In genomic region chr2:20594957-20595356, GRCh38 we compare ENCODE assay signal across 8 cellular contexts. TPM values are rescaled to one million over a fixed set of nuclear protein-coding genes. Genes with fewer than 3 reads are reported as not detected.
A peak's percentile ranks its signal among the peaks of the same experiment; 100 is the strongest.
DNase-seq lines count a peak whose midpoint lies in the region; ATAC-seq and TF ChIP-seq lines count a peak whose summit lies in the region.

No MANE protein-coding gene starts in this region.

- no peak for TF ChIP-seq POLR2A in ovary (IDR thresholded peaks at IDR 0.05)

- intact Hi-C loops in ovary (cut with DNase I) (loop anchor here in 2 of 4 donors (5.0 to 10.0 kb wide), 2 partner anchors 140 to 148 kb away; partner anchors contain the start of gene RHOB (in 1 of the 2)), PC-3 (cut with micrococcal nuclease) (loop anchor here (5.0 kb wide), 1 partner anchor 148 kb away; the partner anchor contains the start of gene RHOB)

- POLR2A ChIA-PET in PC-3 (lab: Charles Lee; ENCODE audit: unreplicated experiment) = no interaction called here

- 89 to 92% (median 90%) methylated on average over 8 of the region's 8 CpGs for WGBS in ovary, 3 donors

- peak overlapping the region; percentile 9 for H3K27ac ChIP-seq in caudate nucleus (ENCODE audit: low read depth, low read length)
- H3K27ac ChIP-seq in ovary = peak overlapping the region in 1 of 2 donors; percentile 39
- no peak overlapping the region for H3K27ac ChIP-seq in PC-3 (ENCODE audit: low read length)

- H3K9me2 ChIP-seq in PC-3 (replicated peaks; ENCODE audit: low read length) = no peaks in the 10 kb centered on the region

- no TSS peak for BruUV-seq in PC-3 (replicated peaks; lab: Mats Ljungman, UMichigan)

- H3K79me2 ChIP-seq in PC-3 (ENCODE audit: low read length) = no peaks in the 10 kb centered on the region

- no peak overlapping the region for H3K4me2 ChIP-seq in PC-3 (ENCODE audit: low read length)

- no peak for DNase-seq in GM12864 (ENCODE audit: low read depth)
- DNase-seq in caudate nucleus (lab: John Stamatoyannopoulos, UW) = no peak
- peak; percentile 6 to 32 (median 17) for DNase-seq in ovary
- no peak for DNase-seq in NK-92 treated with Interleukin-12 subunit alpha and Interleukin-12 subunit beta, amount 100 ng/mL, for 24 hours (lab: John Stamatoyannopoulos, UW)
- DNase-seq in PC-3 = no peak
- no peak for DNase-seq in stimulated activated CD8-positive, alpha-beta memory T cell treated with anti-CD3 and anti-CD28 coated beads, Interleukin-4, amount 100 ng/mL, for 48 hours

- H3K9ac ChIP-seq in PC-3 (ENCODE audit: low read length) = no peak overlapping the region

- H4K20me1 ChIP-seq in PC-3 (ENCODE audit: low read length) = no peaks in the 10 kb centered on the region

- H3K27me3 ChIP-seq in ovary (no peaks in the 10 kb centered on the region), PC-3 (ENCODE audit: low read length) (no peaks in the 10 kb centered on the region)

- no peak for TF ChIP-seq EP300 in ovary (IDR thresholded peaks at IDR 0.05)

- CTCF ChIA-PET in PC-3 (lab: Charles Lee) = interaction anchor here (0.6 kb wide), 1 partner anchor 146 kb away, joined by 9 read pairs; no protein-coding TSS in a partner anchor

- peaks cover 3% of the 10 kb centered on the region for H3F3A ChIP-seq in PC-3 (ENCODE audit: low read length, unreplicated experiment)

- peaks cover 41% of the 10 kb centered on the region for H3K4me1 ChIP-seq in ovary (ENCODE audit: insufficient read depth)
- peaks cover 50% of the 10 kb centered on the region for H3K4me1 ChIP-seq in PC-3 (ENCODE audit: insufficient read depth, low read length)

- peak overlapping the region; percentile 13 for H3K4me3 ChIP-seq in GM12864 (ENCODE audit: low read depth, low read length)
- H3K4me3 ChIP-seq in ovary = no peak overlapping the region
- no peak overlapping the region for H3K4me3 ChIP-seq in PC-3 (ENCODE audit: low read length)

- peak; percentile 5 for ATAC-seq in HG02852 (IDR thresholded peaks at IDR 0.05; ENCODE audit: unreplicated experiment)
- no peak for ATAC-seq in PC-3
- no peak for ATAC-seq in HG02938 (IDR thresholded peaks at IDR 0.05; ENCODE audit: unreplicated experiment)

- no peaks in the 10 kb centered on the region for H3K9me3 ChIP-seq in ovary
- H3K9me3 ChIP-seq in PC-3 (ENCODE audit: low read length) = no peaks in the 10 kb centered on the region

- no peaks in the 10 kb centered on the region for H3K36me3 ChIP-seq in ovary
- no peaks in the 10 kb centered on the region for H3K36me3 ChIP-seq in PC-3 (ENCODE audit: low read depth, low read length)

- H2AFZ ChIP-seq in PC-3 (ENCODE audit: low read length) = no peak overlapping the region

- TF ChIP-seq CTCF in GM12864 (IDR thresholded peaks at IDR 0.05; ENCODE audit: low read depth, low read length, missing control alignments) (no peak), ovary (IDR thresholded peaks at IDR 0.05) (no peak), PC-3 (conservative IDR thresholded peaks at IDR 0.05; ENCODE audit: low read depth, low read length) (no peak)

RNA-seq across cellular contexts. Expression of gene HS1BP3, which starts 55.9 kb away (rescaled TPM):
- total RNA-seq in ovary (10 to 100 TPM; 12.8 to 24.4 (median 22.4) TPM), PC-3 (2014; rRNA removed) (17.8 and 19.6 TPM in 2 replicates)
- polyA plus RNA-seq in ovary = 10 to 100 TPM; 12.0 to 22.2 TPM

Comparison
In these comparisons a context has a peak if more than half of its experiments do, and no peak if none do; other contexts are left out.
1. DNase-seq: peak in ovary (5 of 5); none in GM12864 (single experiment), caudate nucleus (0 of 61), NK-92 treated with Interleukin-12 subunit alpha and Interleukin-12 subunit beta, amount 100 ng/mL, for 24 hours (single experiment), PC-3 (single experiment) and stimulated activated CD8-positive, alpha-beta memory T cell treated with anti-CD3 and anti-CD28 coated beads, Interleukin-4, amount 100 ng/mL, for 48 hours (single experiment).